In genomic region chr11:46290598-46291309, GRCh38 we compare ENCODE assay signal across 9 cellular contexts. TPM values are rescaled to one million over a fixed set of nuclear protein-coding genes. Genes with fewer than 3 reads are reported as not detected.
DNase-seq lines count a peak whose midpoint lies in the region; TF ChIP-seq lines count a peak whose summit lies in the region.
"Had no signal": no experiment of that assay in that cellular context is flagged by ENCODE, and none has a peak within 500 bp of the region (broad histone marks: within the 10 kb centered on the region; RNA-seq: fewer than 3 reads in every experiment).

No MANE protein-coding gene starts in this region.

- H3K9me3 Mint-ChIP-seq in T-helper 2 cell treated with Interferon-gamma antibody and Interleukin-4, amounts not matched to agents 5 μg/mL and 100 μg/mL, for 36 hours: no peaks in the 10 kb centered on the region

- 45% methylated on average over 6 of the region's 6 CpGs for WGBS in HUES64

- H3K27ac Mint-ChIP-seq in T-helper 2 cell treated with Interferon-gamma antibody and Interleukin-4, amounts not matched to agents 5 μg/mL and 100 μg/mL, for 36 hours: no peak overlapping the region

- peak; percentile 98 for DNase-seq in AG04450 (ENCODE audit: low read depth, low spot score)
- DNase-seq in dedifferentiated amniotic fluid mesenchymal stem cell (ENCODE audit: extremely low spot score): peak; percentile 87
- DNase-seq in mucosa of gallbladder (ENCODE audit: low spot score): peak; percentile 92
- no peak for DNase-seq in superior temporal gyrus (ENCODE audit: extremely low spot score)
- DNase-seq in T-helper 2 cell treated with Interferon-gamma antibody and Interleukin-4, amounts not matched to agents 5 μg/mL and 100 μg/mL, for 36 hours (ENCODE audit: low spot score): no peak
- no peak for DNase-seq in activated gamma-delta T cell (lab: John Stamatoyannopoulos, UW)
- no peak for DNase-seq in activated T-cell treated with anti-CD3 and anti-CD28 coated beads, Interleukin-2, amount 50 U/mL, for 1 hour
- DNase-seq: NCI-H187 had no signal

- H3K4me1 Mint-ChIP-seq in T-helper 2 cell treated with Interferon-gamma antibody and Interleukin-4, amounts not matched to agents 5 μg/mL and 100 μg/mL, for 36 hours (ENCODE audit: low read depth): peaks cover 2% of the 10 kb centered on the region

- no peak for TF ChIP-seq CTCF in AG04450 (IDR thresholded peaks at IDR 0.05; ENCODE audit: low read depth, low read length)

- H3K27ac ChIP-seq in AG04450 (ENCODE audit: low read depth, low read length) (peak overlapping the region; percentile 100), HUES64 (ENCODE audit: low read depth, low read length) (peak overlapping the region; percentile 91)

- H3K4me3 ChIP-seq in AG04450 (ENCODE audit: low read depth, low read length) (peak overlapping the region; percentile 37), HUES64 (ENCODE audit: low read length) (peak overlapping the region; percentile 3; the same call in 1 of the 2 replicates)

- H3K27me3 Mint-ChIP-seq in T-helper 2 cell treated with Interferon-gamma antibody and Interleukin-4, amounts not matched to agents 5 μg/mL and 100 μg/mL, for 36 hours (ENCODE audit: low read depth): peaks cover 20% of the 10 kb centered on the region

- H3K27me3 ChIP-seq in AG04450 (ENCODE audit: control insufficient read depth, insufficient read depth, low read length): no peaks in the 10 kb centered on the region
- no peaks in the 10 kb centered on the region for H3K27me3 ChIP-seq in HUES64 (ENCODE audit: insufficient read depth, low read length)

- CTCF ChIA-PET in AG04450 (lab: Charles Lee): interaction anchor here (1.0 to 5.2 kb wide), 7 partner anchors 13 to 53 kb away, joined by 3 to 38 read pairs (median 5); partner anchors contain the start of gene CREB3L1

- H3K4me1 ChIP-seq in HUES64 (ENCODE audit: insufficient read depth, low read length): peaks cover 33% of the 10 kb centered on the region

- no peaks in the 10 kb centered on the region for H3K36me3 ChIP-seq in HUES64 (ENCODE audit: insufficient read depth, low read length)

- no peak overlapping the region for H3K4me3 Mint-ChIP-seq in T-helper 2 cell treated with Interferon-gamma antibody and Interleukin-4, amounts not matched to agents 5 μg/mL and 100 μg/mL, for 36 hours

- H3K9me3 ChIP-seq in AG04450 (ENCODE audit: control insufficient read depth, insufficient read depth, low read length): no peaks in the 10 kb centered on the region
- H3K9me3 ChIP-seq in HUES64 (ENCODE audit: insufficient read depth, low read depth, low read length): no peaks in the 10 kb centered on the region

- peak overlapping the region; percentile 31 for H3K9ac ChIP-seq in HUES64 (ENCODE audit: low read depth, low read length)

- POLR2A ChIA-PET in AG04450 (lab: Yijun Ruan, JAX): interaction anchor here (0.7 to 3.1 kb wide), 8 partner anchors 8 to 431 kb away, joined by 3 to 23 read pairs (median 4); partner anchors contain the start of gene CREB3L1

- H3K36me3 Mint-ChIP-seq in T-helper 2 cell treated with Interferon-gamma antibody and Interleukin-4, amounts not matched to agents 5 μg/mL and 100 μg/mL, for 36 hours (ENCODE audit: low read depth): no peaks in the 10 kb centered on the region

RNA-seq across cellular contexts. Expression of gene CREB3L1, which starts 13.3 kb away (rescaled TPM):
- 24.2 and 33.2 TPM in 2 replicates for polyA plus RNA-seq in AG04450 (2011; rRNA removed)
- polyA minus RNA-seq in AG04450 (2011; rRNA and poly(A)+ RNA removed): 57.6 and 90.1 TPM in 2 replicates
- 4.6 TPM for polyA plus RNA-seq in HUES64 (2013, experiment 1 of 2)
- 9.1 TPM for polyA plus RNA-seq in HUES64 (2013, experiment 2 of 2)
- total RNA-seq in mucosa of gallbladder: 81.6 TPM

RNA-seq across cellular contexts. Expression of gene DGKZ, which starts 56.5 kb away (rescaled TPM):
- 15.8 and 23.2 TPM in 2 replicates for polyA plus RNA-seq in AG04450 (2011; rRNA removed)
- polyA minus RNA-seq in AG04450 (2011; rRNA and poly(A)+ RNA removed): 28.1 and 32.6 TPM in 2 replicates
- polyA plus RNA-seq in HUES64 (2013, experiment 1 of 2): 51.0 TPM
- 50.1 TPM for polyA plus RNA-seq in HUES64 (2013, experiment 2 of 2)
- 83.8 TPM for total RNA-seq in mucosa of gallbladder

Comparison
In these comparisons a context has a peak if more than half of its experiments do, and no peak if none do; other contexts are left out.
1. DNase-seq: peak in AG04450 (single experiment), dedifferentiated amniotic fluid mesenchymal stem cell (single experiment) and mucosa of gallbladder (single experiment); none in superior temporal gyrus (single experiment), T-helper 2 cell treated with Interferon-gamma antibody and Interleukin-4, amounts not matched to agents 5 μg/mL and 100 μg/mL, for 36 hours (single experiment), activated gamma-delta T cell (single experiment) and activated T-cell treated with anti-CD3 and anti-CD28 coated beads, Interleukin-2, amount 50 U/mL, for 1 hour (single experiment).